Comparison of ENCODE assay signal across 8 cellular contexts in genomic region chr9:27247756-27248155, GRCh38. TPM values are rescaled to one million over a fixed set of nuclear protein-coding genes. Genes with fewer than 3 reads are reported as not detected.
A peak's percentile ranks its signal among the peaks of the same experiment; 100 is the strongest.
DNase-seq lines count a peak whose midpoint lies in the region; ATAC-seq and TF ChIP-seq lines count a peak whose summit lies in the region.

No MANE protein-coding gene starts in this region.

- no peak overlapping the region for H3K4me3 Mint-ChIP-seq in activated CD4-positive, alpha-beta T cell treated with anti-CD3 and anti-CD28 coated beads, Interleukin-2, amount 10 ng/mL, durations not matched to agents 24 days and 14 days
- no peak overlapping the region for H3K4me3 Mint-ChIP-seq in activated CD8-positive, alpha-beta T cell treated with anti-CD3 and anti-CD28 coated beads for 36 hours

- intact Hi-C loops in activated CD4-positive, alpha-beta T cell treated with anti-CD3 and anti-CD28 coated beads, Interleukin-2, amount 10 ng/mL, durations not matched to agents 24 days and 14 days (cut with micrococcal nuclease): loop anchor here (1.0 kb wide), 1 partner anchor 29 kb away; no protein-coding TSS in a partner anchor
- intact Hi-C loops in activated CD8-positive, alpha-beta T cell treated with anti-CD3 and anti-CD28 coated beads for 36 hours (cut with micrococcal nuclease): no loop called here

- peak; percentile 2 for TF ChIP-seq CTCF in activated CD8-positive, alpha-beta T cell treated with anti-CD3 and anti-CD28 coated beads for 36 hours (IDR thresholded peaks at IDR 0.05)
- peak; percentile 30 to 56 for TF ChIP-seq CTCF in right atrium auricular region (IDR thresholded peaks at IDR 0.05)

- ATAC-seq in activated CD8-positive, alpha-beta T cell treated with anti-CD3 and anti-CD28 coated beads for 36 hours: peak; percentile 42

- H3K9me3 Mint-ChIP-seq in activated CD4-positive, alpha-beta T cell treated with anti-CD3 and anti-CD28 coated beads, Interleukin-2, amount 10 ng/mL, durations not matched to agents 24 days and 14 days: no peaks in the 10 kb centered on the region
- H3K9me3 Mint-ChIP-seq in activated CD8-positive, alpha-beta T cell treated with anti-CD3 and anti-CD28 coated beads for 36 hours: no peaks in the 10 kb centered on the region

- H3K27ac ChIP-seq in right atrium auricular region: no peak overlapping the region

- no peaks in the 10 kb centered on the region for H3K4me1 Mint-ChIP-seq in activated CD4-positive, alpha-beta T cell treated with anti-CD3 and anti-CD28 coated beads, Interleukin-2, amount 10 ng/mL, durations not matched to agents 24 days and 14 days
- H3K4me1 Mint-ChIP-seq in activated CD8-positive, alpha-beta T cell treated with anti-CD3 and anti-CD28 coated beads for 36 hours (ENCODE audit: low read depth): no peaks in the 10 kb centered on the region

- CTCF ChIA-PET in activated CD8-positive, alpha-beta T cell treated with anti-CD3 and anti-CD28 coated beads for 36 hours (lab: Charles Lee): interaction anchor here (1.3 to 1.5 kb wide), 2 partner anchors 85 to 201 kb away, joined by 3 read pairs; no protein-coding TSS in a partner anchor

- H3K4me1 ChIP-seq in right atrium auricular region: no peaks in the 10 kb centered on the region

- H3K27me3 Mint-ChIP-seq in activated CD4-positive, alpha-beta T cell treated with anti-CD3 and anti-CD28 coated beads, Interleukin-2, amount 10 ng/mL, durations not matched to agents 24 days and 14 days: peaks cover 3% of the 10 kb centered on the region
- peaks cover 1% of the 10 kb centered on the region for H3K27me3 Mint-ChIP-seq in activated CD8-positive, alpha-beta T cell treated with anti-CD3 and anti-CD28 coated beads for 36 hours

- H3K36me3 Mint-ChIP-seq in activated CD4-positive, alpha-beta T cell treated with anti-CD3 and anti-CD28 coated beads, Interleukin-2, amount 10 ng/mL, durations not matched to agents 24 days and 14 days (ENCODE audit: low read depth): no peaks in the 10 kb centered on the region
- H3K36me3 Mint-ChIP-seq in activated CD8-positive, alpha-beta T cell treated with anti-CD3 and anti-CD28 coated beads for 36 hours (ENCODE audit: low read depth): no peaks in the 10 kb centered on the region

- H3K27ac Mint-ChIP-seq in activated CD4-positive, alpha-beta T cell treated with anti-CD3 and anti-CD28 coated beads, Interleukin-2, amount 10 ng/mL, durations not matched to agents 24 days and 14 days: no peak overlapping the region
- no peak overlapping the region for H3K27ac Mint-ChIP-seq in activated CD8-positive, alpha-beta T cell treated with anti-CD3 and anti-CD28 coated beads for 36 hours

- no peaks in the 10 kb centered on the region for H3K27me3 ChIP-seq in right atrium auricular region

- POLR2A ChIA-PET in activated CD8-positive, alpha-beta T cell treated with anti-CD3 and anti-CD28 coated beads for 36 hours (lab: Charles Lee): no interaction called here

- no peaks in the 10 kb centered on the region for H3K36me3 ChIP-seq in right atrium auricular region

- no peak overlapping the region for H3K4me3 ChIP-seq in right atrium auricular region

- no peaks in the 10 kb centered on the region for H3K9me3 ChIP-seq in right atrium auricular region

- DNase-seq in activated CD4-positive, alpha-beta T cell treated with anti-CD3 and anti-CD28 coated beads, Interleukin-2, amount 10 ng/mL, durations not matched to agents 24 days and 14 days: peak; percentile 62
- no peak for DNase-seq in activated CD4-positive, alpha-beta T cell treated with anti-CD3 and anti-CD28 coated beads, Interleukin-2, amount 50 U/mL, for 4 hours
- DNase-seq in HCEC 1CT (peak; percentile 63), M059J (ENCODE audit: low read depth) (peak; percentile 67), right atrium auricular region (ENCODE audit: low spot score) (no peak), superior temporal gyrus (ENCODE audit: extremely low spot score) (peak; percentile 45), NOMO-1 treated with dmso at 0.1 percent for 144 hours (lab: John Stamatoyannopoulos, UW; ENCODE audit: unreplicated experiment) (no peak)
- peak; percentile 38 for DNase-seq in activated CD8-positive, alpha-beta T cell treated with anti-CD3 and anti-CD28 coated beads for 36 hours

RNA-seq across cellular contexts. Expression of gene EQTN, which starts 49.2 kb away (rescaled TPM):
- total RNA-seq in activated CD4-positive, alpha-beta T cell treated with anti-CD3 and anti-CD28 coated beads, Interleukin-2, amount 10 ng/mL, durations not matched to agents 24 days and 14 days: not detected in 2 replicates
- not detected in 2 replicates for total RNA-seq in M059J (2014; rRNA removed; shearing (Covaris generic))
- not detected for total RNA-seq in activated CD8-positive, alpha-beta T cell treated with anti-CD3 and anti-CD28 coated beads for 36 hours
- total RNA-seq in right atrium auricular region: not detected

Comparison
In these comparisons a context has a peak if more than half of its experiments do, and no peak if none do; other contexts are left out.
1. DNase-seq: peak in activated CD4-positive, alpha-beta T cell treated with anti-CD3 and anti-CD28 coated beads, Interleukin-2, amount 10 ng/mL, durations not matched to agents 24 days and 14 days (single experiment), HCEC 1CT (single experiment), M059J (single experiment), activated CD8-positive, alpha-beta T cell treated with anti-CD3 and anti-CD28 coated beads for 36 hours (single experiment) and superior temporal gyrus (single experiment); none in activated CD4-positive, alpha-beta T cell treated with anti-CD3 and anti-CD28 coated beads, Interleukin-2, amount 50 U/mL, for 4 hours (0 of 2), right atrium auricular region (single experiment) and NOMO-1 treated with dmso at 0.1 percent for 144 hours (single experiment).